Comparison of ENCODE assay signal across 8 cellular contexts in genomic region chr4:40630335-40631021, GRCh38. TPM values are rescaled to one million over a fixed set of nuclear protein-coding genes. Genes with fewer than 3 reads are reported as not detected.
DNase-seq lines count a peak whose midpoint lies in the region; ATAC-seq and TF ChIP-seq lines count a peak whose summit lies in the region.

No MANE protein-coding gene starts in this region.

- H3K27ac ChIP-seq in OCI-LY3 (ENCODE audit: low read length) (peak overlapping the region; percentile 72), osteoblast (ENCODE audit: low read depth, low read length) (no peak overlapping the region)

- H2AFZ ChIP-seq in OCI-LY3 (ENCODE audit: low read depth, low read length): peak overlapping the region; percentile 93
- no peak overlapping the region for H2AFZ ChIP-seq in osteoblast (ENCODE audit: low read length)

- no peaks in the 10 kb centered on the region for H3K79me2 ChIP-seq in OCI-LY3 (ENCODE audit: low read length)
- H3K79me2 ChIP-seq in osteoblast (ENCODE audit: insufficient read depth, low read length): no peaks in the 10 kb centered on the region

- H3K4me3 ChIP-seq in OCI-LY3 (ENCODE audit: low read length): peak overlapping the region; percentile 85
- H3K4me3 ChIP-seq in osteoblast (ENCODE audit: insufficient read depth, low read length): no peak overlapping the region

- peak overlapping the region; percentile 71 for H3K9ac ChIP-seq in OCI-LY3 (ENCODE audit: low read length)

- H3K36me3 ChIP-seq in OCI-LY3 (replicated peaks; ENCODE audit: low read depth, low read length) (no peaks in the 10 kb centered on the region), osteoblast (ENCODE audit: insufficient read depth, low read length) (no peaks in the 10 kb centered on the region)

- H3K9me3 ChIP-seq in OCI-LY3 (ENCODE audit: insufficient read depth, low read length) (no peaks in the 10 kb centered on the region), osteoblast (ENCODE audit: low read depth, low read length) (no peaks in the 10 kb centered on the region)

- H3K4me2 ChIP-seq in OCI-LY3 (ENCODE audit: low read length) (peak overlapping the region; percentile 98), osteoblast (ENCODE audit: insufficient read depth, low read length) (peak overlapping the region; percentile 98)

- no peaks in the 10 kb centered on the region for H4K20me1 ChIP-seq in OCI-LY3 (ENCODE audit: insufficient read depth, low read length)
- H4K20me1 ChIP-seq in osteoblast (ENCODE audit: insufficient read depth, low read length): no peaks in the 10 kb centered on the region

- DNase-seq in SIG-M5 treated with dmso at 0.1 percent for 504 hours (lab: John Stamatoyannopoulos, UW; ENCODE audit: unreplicated experiment) (peak; percentile 72), SIG-M5 (lab: John Stamatoyannopoulos, UW) (no peak), glutamatergic neuron (peak; percentile 38), osteoblast (ENCODE audit: insufficient read length, low spot score, missing footprints) (no peak), NCI-H187 (lab: John Stamatoyannopoulos, UW) (no peak)
- no peak for DNase-seq in effector CD8-positive, alpha-beta T cell (lab: John Stamatoyannopoulos, UW)

- H3K4me1 Mint-ChIP-seq in glutamatergic neuron (ENCODE audit: low read depth, unreplicated experiment): peaks cover 3% of the 10 kb centered on the region

- H3K4me1 ChIP-seq in OCI-LY3 (ENCODE audit: low read length): peaks cover 14% of the 10 kb centered on the region
- H3K4me1 ChIP-seq in osteoblast (ENCODE audit: insufficient read depth, low read length): peaks cover 10% of the 10 kb centered on the region

- no peaks in the 10 kb centered on the region for H3K36me3 Mint-ChIP-seq in glutamatergic neuron (ENCODE audit: unreplicated experiment)

- H3K4me3 Mint-ChIP-seq in glutamatergic neuron (ENCODE audit: unreplicated experiment): peak overlapping the region; percentile 98

- H3K27me3 ChIP-seq in OCI-LY3 (ENCODE audit: low read depth, low read length) (peaks cover 27% of the 10 kb centered on the region), osteoblast (ENCODE audit: insufficient read depth, low read length) (no peaks in the 10 kb centered on the region)

- no peak overlapping the region for H3K27ac Mint-ChIP-seq in glutamatergic neuron (ENCODE audit: unreplicated experiment)

- H3K9me3 Mint-ChIP-seq in glutamatergic neuron (ENCODE audit: unreplicated experiment): peaks cover 1% of the 10 kb centered on the region

- peaks cover 3% of the 10 kb centered on the region for H3K27me3 Mint-ChIP-seq in glutamatergic neuron (ENCODE audit: unreplicated experiment)

- ATAC-seq in HG02840 (IDR thresholded peaks at IDR 0.05; ENCODE audit: low FRiP score, unreplicated experiment): peak; percentile 52

- no peak for TF ChIP-seq CTCF in OCI-LY3 (IDR thresholded peaks at IDR 0.05; ENCODE audit: low read depth, low read length)
- no peak for TF ChIP-seq CTCF in glutamatergic neuron (IDR thresholded peaks at IDR 0.05; ENCODE audit: partially characterized antibody, unreplicated experiment)
- TF ChIP-seq CTCF in osteoblast (IDR thresholded peaks at IDR 0.05; ENCODE audit: extremely low read depth, low read depth, low read length): no peak

RNA-seq across cellular contexts. Expression of gene RBM47, which starts 0.8 kb away (rescaled TPM):
- total RNA-seq in glutamatergic neuron (ENCODE audit: unreplicated experiment) (0.98 TPM), osteoblast (1.8 and 2.2 TPM in 2 replicates)

Comparison
In these comparisons a context has a peak if more than half of its experiments do, and no peak if none do; other contexts are left out.
1. DNase-seq: peak in SIG-M5 treated with dmso at 0.1 percent for 504 hours (single experiment) and glutamatergic neuron (single experiment); none in SIG-M5 (single experiment), osteoblast (single experiment), effector CD8-positive, alpha-beta T cell (single experiment) and NCI-H187 (0 of 2).